10 cellular contexts compared by ENCODE assay signal in the genomic region with DNA sequence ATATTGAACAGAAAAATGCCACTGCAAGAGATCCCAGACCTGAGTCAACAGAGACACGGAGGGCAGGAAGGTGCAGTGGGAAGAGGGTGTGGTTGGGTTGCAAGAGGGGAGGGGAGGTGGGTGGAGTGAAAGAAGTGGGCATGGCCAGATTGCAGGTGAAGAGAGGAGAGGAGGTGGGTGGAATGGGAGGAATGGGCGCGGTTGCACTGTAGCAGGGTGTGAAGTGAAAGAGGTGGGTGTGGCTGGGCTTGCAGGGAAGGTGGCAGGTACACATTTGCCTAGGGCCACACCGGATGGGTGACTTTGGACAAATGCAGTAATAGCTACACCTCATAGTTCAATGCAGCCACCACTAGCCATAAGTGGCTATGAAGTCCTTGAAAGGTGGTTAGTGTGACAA.
DNase-seq lines count a peak whose midpoint lies in the region; ATAC-seq and TF ChIP-seq lines count a peak whose summit lies in the region.
"Had no signal": no experiment of that assay in that cellular context is flagged by ENCODE, and none has a peak within 500 bp of the region (broad histone marks: within the 10 kb centered on the region; RNA-seq: fewer than 3 reads in every experiment).

No MANE protein-coding gene starts in this region.

- TF ChIP-seq CTCF in esophagus muscularis mucosa (IDR thresholded peaks at IDR 0.05), result no peak

- no peak overlapping the region for H3K4me3 ChIP-seq in esophagus muscularis mucosa

- H3K27me3 ChIP-seq in esophagus muscularis mucosa, result no peaks in the 10 kb centered on the region

- TF ChIP-seq EP300 in Ishikawa (IDR thresholded peaks at IDR 0.05; ENCODE audit: borderline replicate concordance) (no peak), esophagus muscularis mucosa (IDR thresholded peaks at IDR 0.05) (no peak)

- TF ChIP-seq POLR2A in esophagus muscularis mucosa (IDR thresholded peaks at IDR 0.05; ENCODE audit: low read depth), result no peak

- TF ChIP-seq RAD21 in Ishikawa (IDR thresholded peaks at IDR 0.05; ENCODE audit: low read depth), result no peak

- H3K9me3 ChIP-seq in esophagus muscularis mucosa, result no peaks in the 10 kb centered on the region

- H3K27ac ChIP-seq in esophagus muscularis mucosa (replicated peaks in 1 of 4), result no peak overlapping the region
- H3K27ac ChIP-seq: parathyroid adenoma had no signal

- intact Hi-C loops in esophagus muscularis mucosa (cut with DNase I), result no loop called here

- ATAC-seq in GM21360 (IDR thresholded peaks at IDR 0.05; ENCODE audit: unreplicated experiment) (peak; percentile 50), HG03097 (IDR thresholded peaks at IDR 0.05; ENCODE audit: low FRiP score, unreplicated experiment) (no peak)

- no peaks in the 10 kb centered on the region for H3K36me3 ChIP-seq in esophagus muscularis mucosa

- DNase-seq in D341Med (ENCODE audit: low spot score), result peak; percentile 22
- DNase-seq in esophagus muscularis mucosa (ENCODE audit: extremely low spot score), result peak; percentile 72
- no peak for DNase-seq in mucosa of gallbladder (ENCODE audit: low spot score)
- DNase-seq in Kasumi-1 (lab: John Stamatoyannopoulos, UW), result no peak
- no peak for DNase-seq in medulla oblongata (ENCODE audit: extremely low spot score)
- DNase-seq: Karpas-422 had no signal

- 72% methylated on average over 4 of the region's 4 CpGs for WGBS in esophagus muscularis mucosa

- no peaks in the 10 kb centered on the region for H3K4me1 ChIP-seq in esophagus muscularis mucosa
- H3K4me1 ChIP-seq: parathyroid adenoma had no signal

TF ChIP-seq in Ishikawa, 13 proteins besides CTCF, POLR2A, EP300 and RAD21:
- no peak for TF ChIP-seq YY1 (IDR thresholded peaks at IDR 0.05; ENCODE audit: low read depth)
- TF ChIP-seq FOXM1 (IDR thresholded peaks at IDR 0.05; ENCODE audit: borderline replicate concordance, low read depth), result no peak
- no peak for TF ChIP-seq TEAD4 (IDR thresholded peaks at IDR 0.05)
- no peak for TF ChIP-seq TAF1 (IDR thresholded peaks at IDR 0.05; ENCODE audit: low read depth)
- TF ChIP-seq, protein P1, sequence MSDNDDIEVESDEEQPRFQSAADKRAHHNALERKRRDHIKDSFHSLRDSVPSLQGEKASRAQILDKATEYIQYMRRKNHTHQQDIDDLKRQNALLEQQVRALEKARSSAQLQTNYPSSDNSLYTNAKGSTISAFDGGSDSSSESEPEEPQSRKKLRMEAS (IDR thresholded peaks at IDR 0.05), result peak; percentile 50; the same call in 1 of the 2 replicates

Comparison
In these comparisons a context has a peak if more than half of its experiments do, and no peak if none do; other contexts are left out.
1. DNase-seq: peak in D341Med (single experiment) and esophagus muscularis mucosa (single experiment); none in mucosa of gallbladder (single experiment), Kasumi-1 (0 of 2) and medulla oblongata (single experiment).